38 cellular contexts compared by ENCODE assay signal in genomic region chr1:2004867-2005266, GRCh38. TPM values are rescaled to one million over a fixed set of nuclear protein-coding genes. Genes with fewer than 3 reads are reported as not detected.
"Had no signal": no experiment of that assay in that cellular context is flagged by ENCODE, and none has a peak within 500 bp of the region (broad histone marks: within the 10 kb centered on the region; RNA-seq: fewer than 3 reads in every experiment).

No MANE protein-coding gene starts in this region.

- DNase-seq: activated CD4-positive, alpha-beta memory T cell treated with anti-CD3 and anti-CD28 coated beads for 36 hours; activated CD4-positive, alpha-beta T cell treated with anti-CD3 and anti-CD28 coated beads for 36 hours; activated CD4-positive, alpha-beta T cell treated with anti-CD3 and anti-CD28 coated beads, Interleukin-2, amount 10 ng/mL, durations not matched to agents 24 days and 14 days; activated CD4-positive, CD25-positive, alpha-beta regulatory T cell; activated CD4-positive, CD25-positive, alpha-beta regulatory T cell treated with anti-CD3 and anti-CD28 coated beads, Interleukin-2, amount 50 U/mL, for 72 hours; activated CD8-positive, alpha-beta memory T cell treated with anti-CD3 and anti-CD28 coated beads, Interleukin-2, amount 10 ng/mL, durations not matched to agents 7 days and 5 days; activated CD8-positive, alpha-beta memory T cell treated with anti-CD3 and anti-CD28 coated beads, Interleukin-2, amount 50 U/mL, for 4 hours; activated CD8-positive, alpha-beta T cell treated with anti-CD3 and anti-CD28 coated beads, Interleukin-2, amount 10 ng/mL, durations not matched to agents 7 days and 5 days; activated effector memory CD4-positive, alpha-beta T cell treated with anti-CD3 and anti-CD28 coated beads, Interleukin-2, amount 50 U/mL, for 16 hours; activated naive CD4-positive, alpha-beta T cell treated with anti-CD3 and anti-CD28 coated beads for 36 hours; activated naive CD8-positive, alpha-beta T cell treated with anti-CD3 and anti-CD28 coated beads for 36 hours; activated naive CD8-positive, alpha-beta T cell treated with anti-CD3 and anti-CD28 coated beads, Interleukin-2, amount 50 U/mL, for 24 hours; activated T-cell treated with anti-CD3 and anti-CD28 coated beads, Interleukin-2, amount 50 U/mL, for 1 hour; activated T-cell treated with anti-CD3 and anti-CD28 coated beads, Interleukin-2, amount 50 U/mL, for 48 hours; adrenal gland; amygdala; aorta; body of pancreas; central memory CD4-positive, alpha-beta T cell; cerebellar nuclear complex; dorsolateral prefrontal cortex; effector memory CD4-positive, alpha-beta T cell; erythroblast; foreskin keratinocyte; gastrocnemius medialis; glutamatergic neuron; SW 1271; T-helper 1 cell; T-helper 2 cell had no signal

- H3K9me3 ChIP-seq: adrenal gland, body of pancreas, breast epithelium, esophagus muscularis mucosa, gastrocnemius medialis had no signal

- H3K27ac Mint-ChIP-seq: activated CD4-positive, alpha-beta memory T cell treated with anti-CD3 and anti-CD28 coated beads for 36 hours; activated CD4-positive, alpha-beta T cell treated with anti-CD3 and anti-CD28 coated beads for 36 hours; activated CD4-positive, alpha-beta T cell treated with anti-CD3 and anti-CD28 coated beads, Interleukin-2, amount 10 ng/mL, durations not matched to agents 24 days and 14 days; activated CD8-positive, alpha-beta memory T cell treated with anti-CD3 and anti-CD28 coated beads, Interleukin-2, amount 10 ng/mL, durations not matched to agents 7 days and 5 days; activated CD8-positive, alpha-beta T cell treated with anti-CD3 and anti-CD28 coated beads, Interleukin-2, amount 10 ng/mL, durations not matched to agents 7 days and 5 days; activated naive CD4-positive, alpha-beta T cell treated with anti-CD3 and anti-CD28 coated beads for 36 hours; activated naive CD4-positive, alpha-beta T cell treated with anti-CD3 and anti-CD28 coated beads, Interleukin-2, amount 50 U/mL, for 24 hours; activated naive CD8-positive, alpha-beta T cell treated with anti-CD3 and anti-CD28 coated beads for 36 hours; activated naive CD8-positive, alpha-beta T cell treated with anti-CD3 and anti-CD28 coated beads, Interleukin-2, amount 50 U/mL, for 24 hours; activated T-helper 1 cell treated with anti-CD3 and anti-CD28 coated beads, Interleukin-12 subunit alpha, Interleukin-12 subunit beta, Interleukin-2, Interleukin-4 antibody, amounts not matched to agents 30 ng/mL and 10 ng/mL and 1 ng/mL, durations not matched to agents 14 hours and 24 hours and 36 hours; activated T-helper 2 cell treated with anti-CD3 and anti-CD28 coated beads, Interferon-gamma antibody, Interleukin-2, Interleukin-4, amounts not matched to agents 10 μg/mL and 5 μg/mL and 100 μg/mL, durations not matched to agents 14 hours and 24 hours and 36 hours; dendritic cell treated with granulocyte-macrophage colony-stimulating factor and Interleukin-4, amounts not matched to agents 40 ng/mL and 50 ng/mL, for 4 days had no signal

- H3K4me1 Mint-ChIP-seq: activated CD4-positive, alpha-beta T cell treated with anti-CD3 and anti-CD28 coated beads for 36 hours; activated CD4-positive, alpha-beta T cell treated with anti-CD3 and anti-CD28 coated beads, Interleukin-2, amount 10 ng/mL, durations not matched to agents 24 days and 14 days; activated CD8-positive, alpha-beta memory T cell treated with anti-CD3 and anti-CD28 coated beads, Interleukin-2, amount 10 ng/mL, durations not matched to agents 7 days and 5 days; activated naive CD4-positive, alpha-beta T cell treated with anti-CD3 and anti-CD28 coated beads, Interleukin-2, amount 50 U/mL, for 24 hours; activated naive CD8-positive, alpha-beta T cell treated with anti-CD3 and anti-CD28 coated beads for 36 hours; activated naive CD8-positive, alpha-beta T cell treated with anti-CD3 and anti-CD28 coated beads, Interleukin-2, amount 50 U/mL, for 24 hours had no signal

- H3K36me3 Mint-ChIP-seq: activated CD4-positive, alpha-beta memory T cell treated with anti-CD3 and anti-CD28 coated beads for 36 hours; activated CD8-positive, alpha-beta memory T cell treated with anti-CD3 and anti-CD28 coated beads, Interleukin-2, amount 10 ng/mL, durations not matched to agents 7 days and 5 days; activated naive CD4-positive, alpha-beta T cell treated with anti-CD3 and anti-CD28 coated beads, Interleukin-2, amount 50 U/mL, for 24 hours; activated naive CD8-positive, alpha-beta T cell treated with anti-CD3 and anti-CD28 coated beads for 36 hours had no signal

- ATAC-seq: activated CD4-positive, alpha-beta T cell treated with anti-CD3 and anti-CD28 coated beads for 36 hours; activated CD8-positive, alpha-beta memory T cell treated with anti-CD3 and anti-CD28 coated beads, Interleukin-2, amount 10 ng/mL, durations not matched to agents 7 days and 5 days; activated CD8-positive, alpha-beta T cell treated with anti-CD3 and anti-CD28 coated beads, Interleukin-2, amount 10 ng/mL, durations not matched to agents 7 days and 5 days; activated naive CD8-positive, alpha-beta T cell treated with anti-CD3 and anti-CD28 coated beads, Interleukin-2, amount 50 U/mL, for 24 hours; body of pancreas; foreskin keratinocyte; gastrocnemius medialis had no signal

- H3K27me3 ChIP-seq: cardiac muscle cell had no signal

- H3K9me3 Mint-ChIP-seq: activated CD4-positive, alpha-beta memory T cell treated with anti-CD3 and anti-CD28 coated beads for 36 hours; activated CD4-positive, alpha-beta T cell treated with anti-CD3 and anti-CD28 coated beads, Interleukin-2, amount 10 ng/mL, durations not matched to agents 24 days and 14 days; activated naive CD4-positive, alpha-beta T cell treated with anti-CD3 and anti-CD28 coated beads for 36 hours; activated naive CD4-positive, alpha-beta T cell treated with anti-CD3 and anti-CD28 coated beads, Interleukin-2, amount 50 U/mL, for 24 hours; activated naive CD8-positive, alpha-beta T cell treated with anti-CD3 and anti-CD28 coated beads for 36 hours; activated naive CD8-positive, alpha-beta T cell treated with anti-CD3 and anti-CD28 coated beads, Interleukin-2, amount 50 U/mL, for 24 hours; activated T-helper 1 cell treated with anti-CD3 and anti-CD28 coated beads, Interleukin-12 subunit alpha, Interleukin-12 subunit beta, Interleukin-2, Interleukin-4 antibody, amounts not matched to agents 30 ng/mL and 10 ng/mL and 1 ng/mL, durations not matched to agents 14 hours and 24 hours and 36 hours; activated T-helper 2 cell treated with anti-CD3 and anti-CD28 coated beads, Interferon-gamma antibody, Interleukin-2, Interleukin-4, amounts not matched to agents 10 μg/mL and 5 μg/mL and 100 μg/mL, durations not matched to agents 14 hours and 24 hours and 36 hours; dendritic cell treated with granulocyte-macrophage colony-stimulating factor and Interleukin-4, amounts not matched to agents 40 ng/mL and 50 ng/mL, for 4 days had no signal

- H3K27ac ChIP-seq: adrenal gland, body of pancreas, breast epithelium, cardiac muscle cell, coronary artery, esophagus muscularis mucosa, foreskin keratinocyte, gastrocnemius medialis had no signal

- H3K4me3 Mint-ChIP-seq: activated CD4-positive, alpha-beta memory T cell treated with anti-CD3 and anti-CD28 coated beads for 36 hours; activated CD4-positive, alpha-beta T cell treated with anti-CD3 and anti-CD28 coated beads for 36 hours; activated CD4-positive, alpha-beta T cell treated with anti-CD3 and anti-CD28 coated beads, Interleukin-2, amount 10 ng/mL, durations not matched to agents 24 days and 14 days; activated CD8-positive, alpha-beta memory T cell treated with anti-CD3 and anti-CD28 coated beads, Interleukin-2, amount 10 ng/mL, durations not matched to agents 7 days and 5 days; activated CD8-positive, alpha-beta T cell treated with anti-CD3 and anti-CD28 coated beads, Interleukin-2, amount 10 ng/mL, durations not matched to agents 7 days and 5 days; activated naive CD4-positive, alpha-beta T cell treated with anti-CD3 and anti-CD28 coated beads for 36 hours; activated naive CD4-positive, alpha-beta T cell treated with anti-CD3 and anti-CD28 coated beads, Interleukin-2, amount 50 U/mL, for 24 hours; activated naive CD8-positive, alpha-beta T cell treated with anti-CD3 and anti-CD28 coated beads for 36 hours; activated naive CD8-positive, alpha-beta T cell treated with anti-CD3 and anti-CD28 coated beads, Interleukin-2, amount 50 U/mL, for 24 hours; activated T-helper 1 cell treated with anti-CD3 and anti-CD28 coated beads, Interleukin-12 subunit alpha, Interleukin-12 subunit beta, Interleukin-2, Interleukin-4 antibody, amounts not matched to agents 30 ng/mL and 10 ng/mL and 1 ng/mL, durations not matched to agents 14 hours and 24 hours and 36 hours; dendritic cell treated with granulocyte-macrophage colony-stimulating factor and Interleukin-4, amounts not matched to agents 40 ng/mL and 50 ng/mL, for 4 days had no signal

- H3K36me3 ChIP-seq: adrenal gland, breast epithelium, cardiac muscle cell, esophagus muscularis mucosa, gastrocnemius medialis had no signal

- H3K4me1 ChIP-seq: adrenal gland, body of pancreas, breast epithelium, foreskin keratinocyte, gastrocnemius medialis had no signal

- H3K4me3 ChIP-seq: adrenal gland, body of pancreas, breast epithelium, cardiac muscle cell, coronary artery, esophagus muscularis mucosa, gastrocnemius medialis had no signal

RNA-seq across cellular contexts. Expression of gene CFAP74, which starts 1.3 kb away (rescaled TPM):
- total RNA-seq: activated CD4-positive, alpha-beta memory T cell treated with anti-CD3 and anti-CD28 coated beads for 36 hours; activated CD4-positive, alpha-beta T cell treated with anti-CD3 and anti-CD28 coated beads, Interleukin-2, amount 10 ng/mL, durations not matched to agents 24 days and 14 days; activated CD8-positive, alpha-beta memory T cell treated with anti-CD3 and anti-CD28 coated beads for 36 hours; activated CD8-positive, alpha-beta memory T cell treated with anti-CD3 and anti-CD28 coated beads, Interleukin-2, amount 10 ng/mL, durations not matched to agents 7 days and 5 days; activated CD8-positive, alpha-beta T cell treated with anti-CD3 and anti-CD28 coated beads, Interleukin-2, amount 10 ng/mL, durations not matched to agents 7 days and 5 days; activated naive CD4-positive, alpha-beta T cell treated with anti-CD3 and anti-CD28 coated beads for 36 hours; activated T-helper 1 cell treated with anti-CD3 and anti-CD28 coated beads, Interleukin-12 subunit alpha, Interleukin-12 subunit beta, Interleukin-2, Interleukin-4 antibody, amounts not matched to agents 30 ng/mL and 10 ng/mL and 1 ng/mL, durations not matched to agents 14 hours and 24 hours and 36 hours; activated T-helper 2 cell treated with anti-CD3 and anti-CD28 coated beads, Interferon-gamma antibody, Interleukin-2, Interleukin-4, amounts not matched to agents 10 μg/mL and 5 μg/mL and 100 μg/mL, durations not matched to agents 14 hours and 24 hours and 36 hours; esophagus muscularis mucosa; gastrocnemius medialis had no signal
- polyA plus RNA-seq: aorta had no signal

RNA-seq across cellular contexts. Expression of gene GABRD, which starts 14.3 kb away (rescaled TPM):
- total RNA-seq: activated CD4-positive, alpha-beta memory T cell treated with anti-CD3 and anti-CD28 coated beads for 36 hours; activated CD4-positive, alpha-beta T cell treated with anti-CD3 and anti-CD28 coated beads for 36 hours; activated CD4-positive, alpha-beta T cell treated with anti-CD3 and anti-CD28 coated beads, Interleukin-2, amount 10 ng/mL, durations not matched to agents 24 days and 14 days; activated CD8-positive, alpha-beta memory T cell treated with anti-CD3 and anti-CD28 coated beads for 36 hours; activated CD8-positive, alpha-beta memory T cell treated with anti-CD3 and anti-CD28 coated beads, Interleukin-2, amount 10 ng/mL, durations not matched to agents 7 days and 5 days; activated CD8-positive, alpha-beta T cell treated with anti-CD3 and anti-CD28 coated beads, Interleukin-2, amount 10 ng/mL, durations not matched to agents 7 days and 5 days; activated naive CD4-positive, alpha-beta T cell treated with anti-CD3 and anti-CD28 coated beads for 36 hours; activated naive CD8-positive, alpha-beta T cell treated with anti-CD3 and anti-CD28 coated beads for 36 hours; activated T-helper 2 cell treated with anti-CD3 and anti-CD28 coated beads, Interferon-gamma antibody, Interleukin-2, Interleukin-4, amounts not matched to agents 10 μg/mL and 5 μg/mL and 100 μg/mL, durations not matched to agents 14 hours and 24 hours and 36 hours; body of pancreas; breast epithelium; cardiac muscle cell; esophagus muscularis mucosa; foreskin keratinocyte had no signal
- polyA plus RNA-seq: aorta, cardiac muscle cell, foreskin keratinocyte had no signal
